Comparison of ENCODE assay signal across 15 cellular contexts in the genomic region with DNA sequence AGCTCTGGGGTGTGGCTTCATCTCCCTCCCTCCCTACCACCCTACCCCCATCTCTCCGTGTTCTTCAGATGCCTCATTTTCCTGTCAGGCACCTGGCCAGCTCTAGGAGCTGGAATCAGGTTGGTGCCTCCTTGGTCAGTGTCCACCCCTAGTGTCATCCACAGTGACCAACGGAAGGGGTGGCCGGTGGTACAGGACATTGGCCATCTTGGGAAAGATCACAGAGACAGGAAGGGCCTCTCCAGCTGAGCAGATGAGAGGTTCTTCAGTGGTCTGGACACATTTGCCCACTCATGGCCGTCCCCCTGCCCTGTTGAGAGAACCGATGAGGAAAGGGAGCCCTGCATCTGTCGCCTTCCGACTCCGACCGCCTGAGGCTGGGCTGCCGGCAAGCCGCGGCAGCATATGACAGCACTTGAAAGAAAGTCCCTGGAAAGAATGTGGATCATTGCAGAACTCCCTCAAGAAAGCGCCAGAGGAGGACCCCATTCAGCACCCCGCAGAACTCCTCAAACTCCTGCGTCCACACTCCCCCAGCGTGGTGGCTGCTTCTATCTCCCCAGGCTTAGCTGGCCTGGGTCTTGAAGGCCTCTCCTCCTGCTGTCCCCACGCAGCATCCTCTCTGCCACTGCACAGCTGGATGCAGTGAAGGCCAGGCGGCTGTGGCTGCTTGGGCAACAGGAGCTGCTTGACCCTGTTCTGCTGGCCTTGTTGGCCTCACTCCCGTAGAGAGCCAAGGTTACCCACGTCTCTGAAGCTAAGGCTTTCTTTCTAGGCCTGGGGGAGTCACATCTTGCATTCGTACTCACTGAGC. TPM values are rescaled to one million over a fixed set of nuclear protein-coding genes. Genes with fewer than 3 reads are reported as not detected.
DNase-seq lines count a peak whose midpoint lies in the region; ATAC-seq, FAIRE-seq and TF ChIP-seq lines count a peak whose summit lies in the region.
"Had no signal": no experiment of that assay in that cellular context is flagged by ENCODE, and none has a peak within 500 bp of the region (broad histone marks: within the 10 kb centered on the region; RNA-seq: fewer than 3 reads in every experiment).

No MANE protein-coding gene starts in this region.

- H3K4me1 ChIP-seq in HepG2 (ENCODE audit: insufficient read depth, low read length): peaks cover 24% of the 10 kb centered on the region
- H3K4me1 ChIP-seq in right lobe of liver: peaks cover 0 to 19% (median 2%) of the 10 kb centered on the region in 4 donors
- H3K4me1 ChIP-seq: parathyroid adenoma had no signal

- no peaks in the 10 kb centered on the region for H3K9me3 Mint-ChIP-seq in activated CD8-positive, alpha-beta T cell treated with anti-CD3 and anti-CD28 coated beads for 36 hours
- H3K9me3 Mint-ChIP-seq in memory B cell: no peaks in the 10 kb centered on the region

- ATAC-seq in HepG2 (no peak), right lobe of liver (no peak), memory B cell (ENCODE audit: low read depth) (no peak), GM19023 (IDR thresholded peaks at IDR 0.05; ENCODE audit: unreplicated experiment) (no peak), Right ventricle myocardium superior (ENCODE audit: poor library complexity) (no peak), left lobe of liver (no peak)
- ATAC-seq in activated CD8-positive, alpha-beta T cell treated with anti-CD3 and anti-CD28 coated beads for 36 hours: no peak

- peaks cover 16% of the 10 kb centered on the region for H3K4me1 Mint-ChIP-seq in activated CD8-positive, alpha-beta T cell treated with anti-CD3 and anti-CD28 coated beads for 36 hours (ENCODE audit: low read depth)
- H3K4me1 Mint-ChIP-seq in memory B cell: peaks cover 18% of the 10 kb centered on the region

- no peaks in the 10 kb centered on the region for H3K27me3 Mint-ChIP-seq in activated CD8-positive, alpha-beta T cell treated with anti-CD3 and anti-CD28 coated beads for 36 hours
- H3K27me3 Mint-ChIP-seq in memory B cell: no peaks in the 10 kb centered on the region

- no peak for TF ChIP-seq POLR2A in HepG2 (IDR thresholded peaks at IDR 0.05; ENCODE audit: insufficient read depth in 1 of 2, low read depth in 2 of 2, low read length in 2 of 2)
- no peak for TF ChIP-seq POLR2A in right lobe of liver (IDR thresholded peaks at IDR 0.05)

- TF ChIP-seq EP300 in HepG2 (IDR thresholded peaks at IDR 0.05; ENCODE audit: low read depth in 2 of 2, low read length in 2 of 2) (no peak), HepG2 (CRISPR knock-in tag; IDR thresholded peaks at IDR 0.05; ENCODE audit: borderline replicate concordance) (no peak)

- no peak overlapping the region for H2AFZ ChIP-seq in HepG2 (ENCODE audit: low read length)
- H2AFZ ChIP-seq: parathyroid adenoma had no signal

- CTCF ChIA-PET in HepG2 (lab: Yijun Ruan, JAX; ENCODE audit: low intra/inter-chr PET ratio, low total read pairs): no interaction called here
- CTCF ChIA-PET in activated CD8-positive, alpha-beta T cell treated with anti-CD3 and anti-CD28 coated beads for 36 hours (lab: Charles Lee): interaction anchor here (0.7 to 1.3 kb wide), 3 partner anchors 121 to 298 kb away, joined by 3 to 4 read pairs (median 3); no protein-coding TSS in a partner anchor

- H4K20me1 ChIP-seq in HepG2 (ENCODE audit: insufficient read depth, low read length): no peaks in the 10 kb centered on the region

- no peak overlapping the region for H3K27ac Mint-ChIP-seq in activated CD8-positive, alpha-beta T cell treated with anti-CD3 and anti-CD28 coated beads for 36 hours
- peak overlapping the region; percentile 68 for H3K27ac Mint-ChIP-seq in memory B cell

- H3K36me3 ChIP-seq in HepG2 (replicated peaks in 1 of 2; ENCODE audit: control insufficient read depth in 1 of 2, insufficient read depth in 2 of 2, low read length in 2 of 2): peaks cover 7 to 11% of the 10 kb centered on the region in 2 experiments; a peak in 4 of 5 replicates
- peaks cover 0 to 9% (median 3%) of the 10 kb centered on the region in 4 donors for H3K36me3 ChIP-seq in right lobe of liver
- H3K36me3 ChIP-seq: breast epithelium had no signal

- FAIRE-seq in HepG2 (lab: Jason Lieb, UNC): no peak
- FAIRE-seq: GM12891, HTR-8/SVneo had no signal

- H3K27ac ChIP-seq in HepG2 (ENCODE audit: extremely low read length, insufficient read depth, low read length): no peak overlapping the region
- no peak overlapping the region for H3K27ac ChIP-seq in right lobe of liver
- H3K27ac ChIP-seq: breast epithelium, parathyroid adenoma, tibial nerve had no signal

- H3K4me2 ChIP-seq in HepG2 (ENCODE audit: low read depth, low read length): no peak overlapping the region

- POLR2A ChIA-PET in HepG2 (lab: Yijun Ruan, JAX): interaction anchor here (0.8 to 3.0 kb wide), 2 partner anchors 18 to 19 kb away, joined by 3 to 12 read pairs; no protein-coding TSS in a partner anchor
- POLR2A ChIA-PET in activated CD8-positive, alpha-beta T cell treated with anti-CD3 and anti-CD28 coated beads for 36 hours (lab: Charles Lee): interaction anchor here (0.5 to 1.3 kb wide), 4 partner anchors 9 to 288 kb away, joined by 3 read pairs; no protein-coding TSS in a partner anchor

- peaks cover 12% of the 10 kb centered on the region for H3K36me3 Mint-ChIP-seq in activated CD8-positive, alpha-beta T cell treated with anti-CD3 and anti-CD28 coated beads for 36 hours (ENCODE audit: low read depth)
- no peaks in the 10 kb centered on the region for H3K36me3 Mint-ChIP-seq in memory B cell

- in situ Hi-C loops in HepG2 (cut with HindIII; ENCODE audit: extremely low pct_ligation_motif_present, low pct_unique_long_range_greater_than_20kb): no loop called here

- peaks cover 17% of the 10 kb centered on the region for H3K79me2 ChIP-seq in HepG2 (ENCODE audit: insufficient read depth, low read length)
- H3K79me2 ChIP-seq: parathyroid adenoma had no signal

- intact Hi-C loops in HepG2 (cut with micrococcal nuclease; ENCODE audit: unreplicated experiment): no loop called here
- intact Hi-C loops in right lobe of liver (cut with DNase I): no loop called here
- intact Hi-C loops in activated CD8-positive, alpha-beta T cell treated with anti-CD3 and anti-CD28 coated beads for 36 hours (cut with micrococcal nuclease): no loop called here
- intact Hi-C loops in Right ventricle myocardium superior (cut with DNase I): no loop called here

- H3K9ac ChIP-seq in HepG2 (ENCODE audit: insufficient read depth, low read depth, low read length): no peak overlapping the region
- H3K9ac ChIP-seq: parathyroid adenoma had no signal

- H3K27me3 ChIP-seq in HepG2 (ENCODE audit: control insufficient read depth in 1 of 2, insufficient read depth in 2 of 2, low read length in 2 of 2): no peaks in the 10 kb centered on the region
- no peaks in the 10 kb centered on the region for H3K27me3 ChIP-seq in right lobe of liver
- H3K27me3 ChIP-seq: breast epithelium, tibial nerve had no signal

- peak overlapping the region; percentile 80 for H3K4me3 Mint-ChIP-seq in activated CD8-positive, alpha-beta T cell treated with anti-CD3 and anti-CD28 coated beads for 36 hours
- peak overlapping the region; percentile 91 for H3K4me3 Mint-ChIP-seq in memory B cell

- WGBS in HepG2 (ENCODE audit: low lambda C conversion rate): 92% methylated on average over 16 of the region's 21 CpGs
- 87% methylated on average over 9 of the region's 21 CpGs for WGBS in right lobe of liver (ENCODE audit: insufficient coverage, low coverage, low lambda C conversion rate, missing lambda C conversion rate)

- no TSS peak for BruUV-seq in HepG2 (replicated peaks; lab: Mats Ljungman, UMichigan)

- no peak for DNase-seq in HepG2 (ENCODE audit: low spot score)
- no peak for DNase-seq in right lobe of liver
- no peak for DNase-seq in activated CD8-positive, alpha-beta T cell treated with anti-CD3 and anti-CD28 coated beads for 36 hours
- no peak for DNase-seq in memory B cell (ENCODE audit: low spot score in 2 of 2)
- DNase-seq in Right ventricle myocardium superior: no peak
- DNase-seq in glomerular visceral epithelial cell (ENCODE audit: extremely low spot score): no peak
- no peak for DNase-seq in left lobe of liver (ENCODE audit: low spot score)
- DNase-seq: foreskin melanocyte, mesenchymal stem cell had no signal

- TF ChIP-seq CTCF in HepG2 (CRISPR knock-in tag; IDR thresholded peaks at IDR 0.05) (no peak), right lobe of liver (IDR thresholded peaks at IDR 0.05) (no peak)
- TF ChIP-seq CTCF in activated CD8-positive, alpha-beta T cell treated with anti-CD3 and anti-CD28 coated beads for 36 hours (IDR thresholded peaks at IDR 0.05): no peak

- TF ChIP-seq RAD21 in HepG2 (CRISPR knock-in tag; IDR thresholded peaks at IDR 0.05): no peak

- no peaks in the 10 kb centered on the region for H3K9me3 ChIP-seq in HepG2 (ENCODE audit: low read length)
- no peaks in the 10 kb centered on the region for H3K9me3 ChIP-seq in right lobe of liver
- H3K9me3 ChIP-seq: breast epithelium, tibial nerve had no signal

- H3K4me3 ChIP-seq in HepG2 (replicated peaks in 1 of 3; ENCODE audit: insufficient read depth in 1 of 3, low read depth in 2 of 3, low read length in 3 of 3) (no peak overlapping the region), right lobe of liver (no peak overlapping the region)

RNA-seq across cellular contexts. Expression of a gene that starts 1.9 kb away (rescaled TPM):
- 65.4 and 124 TPM in 2 replicates for total RNA-seq in HepG2 (2016; rRNA removed; fragmentation: Illumina TruSeq; extraction: Trizol)
- 165 and 166 TPM in 2 replicates for total RNA-seq in HepG2 (2016; cell fraction: cytosol; rRNA removed; fragmentation: Illumina TruSeq; extraction: Trizol; ENCODE audit: low read depth)
- total RNA-seq in HepG2 (2016; cell fraction: insoluble cytoplasmic fraction; rRNA removed; fragmentation: Illumina TruSeq; extraction: Trizol): 72.1 and 131 TPM in 2 replicates
- total RNA-seq in HepG2 (2016; cell fraction: membrane; rRNA removed; fragmentation: Illumina TruSeq; extraction: Trizol): 271 and 285 TPM in 2 replicates
- total RNA-seq in HepG2 (2016; cell fraction: nucleus; rRNA removed; fragmentation: Illumina TruSeq; extraction: Trizol): 76.4 and 77.0 TPM in 2 replicates
- 80.3 and 99.3 TPM in 2 replicates for polyA plus RNA-seq in HepG2 (2011; rRNA removed)
- 102 and 119 TPM in 2 replicates for polyA plus RNA-seq in HepG2 (2011; cell fraction: cytosol; rRNA removed)
- polyA plus RNA-seq in HepG2 (2011; cell fraction: nucleus; rRNA removed): 99.8 and 103 TPM in 2 replicates
- polyA plus RNA-seq in HepG2 (2012): 43.6 and 60.3 TPM in 2 replicates
- polyA plus RNA-seq in HepG2 (2016; cell fraction: cytosol; fragmentation: Illumina TruSeq; extraction: Trizol; ENCODE audit: low read depth): 124 and 168 TPM in 2 replicates
- polyA plus RNA-seq in HepG2 (2016; cell fraction: insoluble cytoplasmic fraction; fragmentation: Illumina TruSeq; extraction: Trizol; ENCODE audit: low read depth): 83.6 and 94.2 TPM in 2 replicates
- polyA plus RNA-seq in HepG2 (2016; cell fraction: membrane; fragmentation: Illumina TruSeq; extraction: Trizol; ENCODE audit: low read depth): 184 and 217 TPM in 2 replicates
- 147 and 155 TPM in 2 replicates for polyA plus RNA-seq in HepG2 (2016; cell fraction: nucleus; fragmentation: Illumina TruSeq; extraction: Trizol; ENCODE audit: insufficient read depth, low read depth)
- 281 and 712 TPM in 2 replicates for polyA minus RNA-seq in HepG2 (2011; rRNA and poly(A)+ RNA removed; ENCODE audit: low replicate concordance)
- 45.2 and 56.5 TPM in 2 replicates for polyA minus RNA-seq in HepG2 (2011; cell fraction: cytosol; rRNA and poly(A)+ RNA removed)
- 37.0 and 46.2 TPM in 2 replicates for polyA minus RNA-seq in HepG2 (2011; cell fraction: nucleus; rRNA and poly(A)+ RNA removed)
- total RNA-seq in right lobe of liver: 100 to 1,000 TPM in 4 of 6 experiments, 10 to 100 TPM in 2; 63.8 to 155 (median 128) TPM
- total RNA-seq in activated CD8-positive, alpha-beta T cell treated with anti-CD3 and anti-CD28 coated beads for 36 hours: 10 to 100 TPM; 51.4 to 56.2 TPM
- 30.4 TPM for total RNA-seq in Right ventricle myocardium superior
- 147 TPM for total RNA-seq in left lobe of liver

RNA-seq across cellular contexts. Expression of a gene that starts 52.0 kb away (rescaled TPM):
- total RNA-seq in HepG2 (2016; rRNA removed; fragmentation: Illumina TruSeq; extraction: Trizol) (1.2 and 5.9 TPM in 2 replicates), right lobe of liver (not detected), Right ventricle myocardium superior (not detected), left lobe of liver (0.10 TPM)
- total RNA-seq in HepG2 (2016; cell fraction: cytosol; rRNA removed; fragmentation: Illumina TruSeq; extraction: Trizol; ENCODE audit: low read depth): 6.1 and 7.1 TPM in 2 replicates
- 1.7 and 5.8 TPM in 2 replicates for total RNA-seq in HepG2 (2016; cell fraction: insoluble cytoplasmic fraction; rRNA removed; fragmentation: Illumina TruSeq; extraction: Trizol)
- 3.3 and 3.7 TPM in 2 replicates for total RNA-seq in HepG2 (2016; cell fraction: membrane; rRNA removed; fragmentation: Illumina TruSeq; extraction: Trizol)
- 7.1 and 8.7 TPM in 2 replicates for total RNA-seq in HepG2 (2016; cell fraction: nucleus; rRNA removed; fragmentation: Illumina TruSeq; extraction: Trizol)
- 3.5 and 4.3 TPM in 2 replicates for polyA plus RNA-seq in HepG2 (2011; rRNA removed)
- polyA plus RNA-seq in HepG2 (2011; cell fraction: cytosol; rRNA removed): 0.68 and 2.0 TPM in 2 replicates
- polyA plus RNA-seq in HepG2 (2011; cell fraction: nucleus; rRNA removed): 28.2 and 42.3 TPM in 2 replicates
- polyA plus RNA-seq in HepG2 (2012): 1.7 and 2.9 TPM in 2 replicates
- polyA plus RNA-seq in HepG2 (2016; cell fraction: cytosol; fragmentation: Illumina TruSeq; extraction: Trizol; ENCODE audit: low read depth): 0.62 and 0.99 TPM in 2 replicates
- polyA plus RNA-seq in HepG2 (2016; cell fraction: insoluble cytoplasmic fraction; fragmentation: Illumina TruSeq; extraction: Trizol; ENCODE audit: low read depth): 1.6 and 2.5 TPM in 2 replicates
- polyA plus RNA-seq in HepG2 (2016; cell fraction: membrane; fragmentation: Illumina TruSeq; extraction: Trizol; ENCODE audit: low read depth): 1.4 and 1.5 TPM in 2 replicates
- 24.5 and 26.8 TPM in 2 replicates for polyA plus RNA-seq in HepG2 (2016; cell fraction: nucleus; fragmentation: Illumina TruSeq; extraction: Trizol; ENCODE audit: insufficient read depth, low read depth)
- polyA minus RNA-seq in HepG2 (2011; rRNA and poly(A)+ RNA removed; ENCODE audit: low replicate concordance): 0.30 and 3.4 TPM in 2 replicates
- polyA minus RNA-seq in HepG2 (2011; cell fraction: cytosol; rRNA and poly(A)+ RNA removed): 1.9 and 2.0 TPM in 2 replicates
- polyA minus RNA-seq in HepG2 (2011; cell fraction: nucleus; rRNA and poly(A)+ RNA removed): 4.0 and 6.4 TPM in 2 replicates
- 10 to 100 TPM; 12.5 to 12.7 TPM for total RNA-seq in activated CD8-positive, alpha-beta T cell treated with anti-CD3 and anti-CD28 coated beads for 36 hours
- total RNA-seq: tibial nerve had no signal
